Comparison of ENCODE assay signal across 20 cellular contexts in genomic region chr12:114313910-114314309, GRCh38.
DNase-seq lines count a peak whose midpoint lies in the region; ATAC-seq and TF ChIP-seq lines count a peak whose summit lies in the region.
"Had no signal": no experiment of that assay in that cellular context is flagged by ENCODE, and none has a peak within 500 bp of the region (broad histone marks: within the 10 kb centered on the region; RNA-seq: fewer than 3 reads in every experiment).

No MANE protein-coding gene starts in this region.

- peak overlapping the region; percentile 23; the same call in 1 of the 2 replicates for H3K23ac ChIP-seq in IMR-90 (ENCODE audit: low read depth, low read length)

- no peaks in the 10 kb centered on the region for H3K36me3 ChIP-seq in BJ (ENCODE audit: control insufficient read depth, insufficient read depth, low read length)
- H3K36me3 ChIP-seq in IMR-90 (ENCODE audit: control insufficient read depth, insufficient read depth, low read length) = no peaks in the 10 kb centered on the region
- H3K36me3 ChIP-seq in neural progenitor cell = no peaks in the 10 kb centered on the region
- H3K36me3 ChIP-seq: BLaER1 treated with 17β-estradiol and CSF1 and Interleukin-3, amounts not matched to agents 10 nM and 100 nM; SJSA1 had no signal

- H3F3A ChIP-seq in neural progenitor cell (ENCODE audit: low read depth) = no peaks in the 10 kb centered on the region

- no peaks in the 10 kb centered on the region for H4K20me1 ChIP-seq in IMR-90 (ENCODE audit: insufficient read depth, low read length)
- H4K20me1 ChIP-seq in neural progenitor cell (ENCODE audit: low read depth) = no peaks in the 10 kb centered on the region
- H4K20me1 ChIP-seq: BLaER1 treated with 17β-estradiol and CSF1 and Interleukin-3, amounts not matched to agents 10 nM and 100 nM had no signal

- TF ChIP-seq CTCF in BJ (IDR thresholded peaks at IDR 0.05; ENCODE audit: insufficient read depth, low read depth, low read length) = peak; percentile 7; the same call in 1 of the 2 replicates
- no peak for TF ChIP-seq CTCF in IMR-90 (conservative IDR thresholded peaks at IDR 0.05; ENCODE audit: low read depth, low read length)
- peak; percentile 44 for TF ChIP-seq CTCF in endothelial cell (IDR thresholded peaks at IDR 0.05; ENCODE audit: unreplicated experiment)
- TF ChIP-seq CTCF in neural progenitor cell (IDR thresholded peaks at IDR 0.05) = peak; percentile 5

- H3K36me3 Mint-ChIP-seq in endothelial cell (ENCODE audit: low read depth, unreplicated experiment) (no peaks in the 10 kb centered on the region), neural progenitor cell (no peaks in the 10 kb centered on the region)

- H3K9ac ChIP-seq in IMR-90 (ENCODE audit: low read depth, low read length) (no peak overlapping the region), neural progenitor cell (no peak overlapping the region)
- H3K9ac ChIP-seq: BLaER1 treated with 17β-estradiol and CSF1 and Interleukin-3, amounts not matched to agents 10 nM and 100 nM had no signal

- H4K8ac ChIP-seq in IMR-90 (ENCODE audit: low read depth in 2 of 2, low read length in 2 of 2) = no peak overlapping the region

- DNase-seq in BJ (ENCODE audit: low read depth) (no peak), IMR-90 (no peak), endothelial cell (ENCODE audit: low spot score) (no peak), neural progenitor cell (ENCODE audit: low spot score) (no peak), pons (ENCODE audit: low spot score) (no peak), amygdala (lab: John Stamatoyannopoulos, UW) (no peak), NCI-H2081 (lab: John Stamatoyannopoulos, UW) (no peak)
- DNase-seq: CD4-positive, alpha-beta T cell; COR-L47; GDM1; KBM-7; NCI-H1694; NCI-H2029 treated with DMSO at 0.1 percent for 48 hours; NCI-H2227 treated with DMSO at 0.1 percent for 48 hours; NCI-H526 treated with DMSO at 0.1 percent for 48 hours; Right ventricle myocardium superior; RPMI8226 had no signal

- H3K9me3 Mint-ChIP-seq in endothelial cell (ENCODE audit: unreplicated experiment) (no peaks in the 10 kb centered on the region), neural progenitor cell (no peaks in the 10 kb centered on the region)

- 0 out of 2 replicates have a peak overlapping the region, but pooled peaks have one; percentile 7 for H4K91ac ChIP-seq in IMR-90 (ENCODE audit: insufficient read depth, low read depth, low read length)

- H2BK120ac ChIP-seq in IMR-90 (ENCODE audit: low read depth, low read length) = peak overlapping the region; percentile 35

- H2AK5ac ChIP-seq in IMR-90 (ENCODE audit: low read depth, low read length) = no peak overlapping the region

- no peaks in the 10 kb centered on the region for H3K4me1 Mint-ChIP-seq in endothelial cell (ENCODE audit: unreplicated experiment)
- H3K4me1 Mint-ChIP-seq in neural progenitor cell = no peaks in the 10 kb centered on the region

- 33% methylated on average over 1 of the region's 2 CpGs; no CpG with 5 or more reads in 1 of the 2 experiments for WGBS in IMR-90 (ENCODE audit: extremely low coverage in 2 of 2, insufficient read length in 1 of 2), 2 experiments

- H3K27ac Mint-ChIP-seq in endothelial cell (ENCODE audit: unreplicated experiment) (no peak overlapping the region), neural progenitor cell (no peak overlapping the region)
- H3K27ac Mint-ChIP-seq: CD4-positive, alpha-beta T cell had no signal

- no peak for TF ChIP-seq POLR2A in IMR-90 (IDR thresholded peaks at IDR 0.05; ENCODE audit: low read depth, low read length)

- H2AFZ ChIP-seq in IMR-90 (replicated peaks; ENCODE audit: low read length, poor library complexity) (no peak overlapping the region), neural progenitor cell (replicated peaks) (no peak overlapping the region)

- no TSS peak for BruUV-seq in IMR-90 (replicated peaks; lab: Mats Ljungman, UMichigan)

- in situ Hi-C loops in IMR-90 (cut with MboI; ENCODE audit: low sequenced_read_pairs) = no loop called here

- H3K4ac ChIP-seq in IMR-90 (ENCODE audit: low read depth, low read length) = no peak overlapping the region

- intact Hi-C loops in IMR-90 (cut with micrococcal nuclease) = loop anchor here (1.0 kb wide), 1 partner anchor 34 kb away; no protein-coding TSS in a partner anchor

- H3K79me2 ChIP-seq in neural progenitor cell (ENCODE audit: low read depth) = no peaks in the 10 kb centered on the region

- H3K18ac ChIP-seq in IMR-90 (ENCODE audit: low read depth, low read length) = no peak overlapping the region

- peaks cover 16% of the 10 kb centered on the region for H3K9me1 ChIP-seq in IMR-90 (ENCODE audit: insufficient read depth, low read length)

- no peak for TF ChIP-seq RAD21 in IMR-90 (IDR thresholded peaks at IDR 0.05; ENCODE audit: low read length)

- H2BK20ac ChIP-seq in IMR-90 (ENCODE audit: low read depth, low read length) = no peak overlapping the region

- H3K4me3 ChIP-seq in BJ (ENCODE audit: low read depth, low read length) = no peak overlapping the region
- H3K4me3 ChIP-seq in IMR-90 (ENCODE audit: insufficient read depth, low read depth, low read length) = no peak overlapping the region
- H3K4me3 ChIP-seq in neural progenitor cell = no peak overlapping the region
- H3K4me3 ChIP-seq: BLaER1 treated with 17β-estradiol and CSF1 and Interleukin-3, amounts not matched to agents 10 nM and 100 nM; GM12878; SJSA1 had no signal

- CTCF ChIA-PET in BJ (lab: Yijun Ruan, JAX) = interaction anchor here (0.7 to 1.5 kb wide), 4 partner anchors 19 to 195 kb away, joined by 3 to 4 read pairs (median 3); no protein-coding TSS in a partner anchor
- CTCF ChIA-PET in IMR-90 (lab: Yijun Ruan, JAX) = interaction anchor here (1.2 kb wide), 1 partner anchor 12 kb away, joined by 4 read pairs; no protein-coding TSS in a partner anchor

- H3K27me3 Mint-ChIP-seq in endothelial cell (ENCODE audit: unreplicated experiment) = no peaks in the 10 kb centered on the region
- peaks cover under 1% of the 10 kb centered on the region for H3K27me3 Mint-ChIP-seq in neural progenitor cell (ENCODE audit: insufficient read depth, low read depth)

- H3K56ac ChIP-seq in IMR-90 (ENCODE audit: extremely low read depth, insufficient read depth, low read length) = no peak overlapping the region

- no peak overlapping the region for H2BK5ac ChIP-seq in IMR-90 (ENCODE audit: low read depth, low read length, poor library complexity, severe bottlenecking)

- peaks cover 2% of the 10 kb centered on the region for H3K4me1 ChIP-seq in IMR-90 (ENCODE audit: control insufficient read depth, insufficient read depth, low read length)
- no peaks in the 10 kb centered on the region for H3K4me1 ChIP-seq in neural progenitor cell

- H3K9me3 ChIP-seq in IMR-90 (ENCODE audit: control insufficient read depth, insufficient read depth, low read length) (no peaks in the 10 kb centered on the region), neural progenitor cell (ENCODE audit: low read depth) (no peaks in the 10 kb centered on the region)
- H3K9me3 ChIP-seq: SJSA1 had no signal

- H2AK9ac ChIP-seq in IMR-90 (replicated peaks; ENCODE audit: low read depth, low read length, poor library complexity) = no peak overlapping the region

- H2BK15ac ChIP-seq in IMR-90 (ENCODE audit: low read depth, low read length) = no peak overlapping the region

- no peak overlapping the region for H3K4me2 ChIP-seq in IMR-90 (ENCODE audit: low read depth, low read length)
- no peak overlapping the region for H3K4me2 ChIP-seq in neural progenitor cell
- H3K4me2 ChIP-seq: BLaER1 treated with 17β-estradiol and CSF1 and Interleukin-3, amounts not matched to agents 10 nM and 100 nM had no signal

- no peak overlapping the region for H4K5ac ChIP-seq in IMR-90 (ENCODE audit: low read depth, low read length)

- dilution Hi-C loops in IMR-90 (cut with HindIII; ENCODE audit: low sequenced_read_pairs, unreplicated experiment) = no loop called here

- no peak overlapping the region for H3K14ac ChIP-seq in IMR-90 (replicated peaks; ENCODE audit: low read depth, low read length)

- H3K27ac ChIP-seq in IMR-90 (ENCODE audit: insufficient read depth, low read length) (no peak overlapping the region), neural progenitor cell (no peak overlapping the region)
- H3K27ac ChIP-seq: BLaER1 treated with 17β-estradiol and CSF1 and Interleukin-3, amounts not matched to agents 10 nM and 100 nM; SJSA1 had no signal

- POLR2A ChIA-PET in BJ (lab: Charles Lee) (no interaction called here), IMR-90 (lab: Charles Lee; ENCODE audit: unreplicated experiment) (no interaction called here)

- H3K4me3 Mint-ChIP-seq in endothelial cell (ENCODE audit: unreplicated experiment) (no peak overlapping the region), neural progenitor cell (no peak overlapping the region)
- H3K4me3 Mint-ChIP-seq: CD4-positive, alpha-beta T cell had no signal

- H3K27me3 ChIP-seq in BJ (ENCODE audit: control insufficient read depth, insufficient read depth, low read length) = no peaks in the 10 kb centered on the region
- no peaks in the 10 kb centered on the region for H3K27me3 ChIP-seq in IMR-90 (ENCODE audit: control insufficient read depth, insufficient read depth, low read length)
- no peaks in the 10 kb centered on the region for H3K27me3 ChIP-seq in neural progenitor cell
- H3K27me3 ChIP-seq: BLaER1 treated with 17β-estradiol and CSF1 and Interleukin-3, amounts not matched to agents 10 nM and 100 nM; SJSA1 had no signal

- ATAC-seq in IMR-90 (ENCODE audit: low read depth) = no peak
- ATAC-seq: GM12878 had no signal

- H3K79me1 ChIP-seq in IMR-90 (ENCODE audit: low read depth in 1 of 2, low read length in 2 of 2) = no peaks in the 10 kb centered on the region

TF ChIP-seq in IMR-90, 13 proteins besides CTCF, POLR2A, EP300 and RAD21 (continues in another document):
- TF ChIP-seq USF2 (IDR thresholded peaks at IDR 0.05; ENCODE audit: low read depth, low read length) (no peak), ELK1 (IDR thresholded peaks at IDR 0.05; ENCODE audit: borderline replicate concordance, low read depth, low read length) (no peak), CEBPB (IDR thresholded peaks at IDR 0.05; ENCODE audit: low read depth, low read length) (no peak), CHD1 (IDR thresholded peaks at IDR 0.05; ENCODE audit: low read depth, low read length) (no peak)
